In genomic region chr19:10717356-10718204, GRCh38 we compare ENCODE assay signal across 8 cellular contexts. TPM values are rescaled to one million over a fixed set of nuclear protein-coding genes. Genes with fewer than 3 reads are reported as not detected.
A peak's percentile ranks its signal among the peaks of the same experiment; 100 is the strongest.
DNase-seq lines count a peak whose midpoint lies in the region; TF ChIP-seq lines count a peak whose summit lies in the region.

Gene DNM2, plus strand, starts transcription at chr19:10718079. Its CDS starts 164 bp downstream, at chr19:10718243.

- H3K36me3 ChIP-seq in SK-N-MC (ENCODE audit: insufficient read depth, low read length), result no peaks in the 10 kb centered on the region; the same call in 1 of the 2 replicates

- H3K27ac ChIP-seq in SK-N-MC (peak within 1 kb of the TSS; percentile 42; the same call in 1 of the 2 replicates), temporal lobe (ENCODE audit: low read depth, low read length) (peak within 1 kb of the TSS; percentile 87)

- DNase-seq in GM04504 (ENCODE audit: low read depth) (peak; percentile 100), HFF-Myc (ENCODE audit: extremely low read depth, low read depth) (peak; percentile 100), NAMALWA (ENCODE audit: low spot score) (peak; percentile 100), SK-N-MC (ENCODE audit: low read depth, low spot score) (peak; percentile 100), germinal center (ENCODE audit: low spot score) (peak; percentile 98), nucleus accumbens (lab: John Stamatoyannopoulos, UW) (peak; percentile 94 to 100 (median 99))
- DNase-seq in activated naive CD4-positive, alpha-beta T cell treated with anti-CD3 and anti-CD28 coated beads, Interleukin-2, amount 50 U/mL, for 16 hours, result peak; percentile 97

- H3K9ac ChIP-seq in SK-N-MC (ENCODE audit: insufficient read length), result peak within 1 kb of the TSS; percentile 91

- H3K9me3 ChIP-seq in SK-N-MC (ENCODE audit: low read depth, low read length), result no peaks in the 10 kb centered on the region

- H3K4me3 ChIP-seq in HFF-Myc (replicated peaks; ENCODE audit: low read depth, low read length) (peak within 1 kb of the TSS; percentile 64), SK-N-MC (peak within 1 kb of the TSS; percentile 95)

- peak; percentile 83 for TF ChIP-seq CTCF in HFF-Myc (IDR thresholded peaks at IDR 0.05; ENCODE audit: low read depth, low read length, missing control alignments)

RNA-seq across cellular contexts. Expression of gene DNM2, which starts in this region (rescaled TPM):
- 32.5 TPM for total RNA-seq in temporal lobe

Comparison
In these comparisons a context has a peak if more than half of its experiments do, and no peak if none do; other contexts are left out.
1. Peak in every context shown above with its lines: DNase-seq, H3K4me3 ChIP-seq and H3K27ac ChIP-seq.